ENCODE assay signal across 12 cellular contexts in genomic region chr14:64137657-64138290, GRCh38.
DNase-seq lines count a peak whose midpoint lies in the region; ATAC-seq, FAIRE-seq and TF ChIP-seq lines count a peak whose summit lies in the region.
"Had no signal": no experiment of that assay in that cellular context is flagged by ENCODE, and none has a peak within 500 bp of the region (broad histone marks: within the 10 kb centered on the region; RNA-seq: fewer than 3 reads in every experiment).

No MANE protein-coding gene starts in this region.

- no peak overlapping the region for H3K4ac ChIP-seq in neuronal stem cell (ENCODE audit: low read length)

- H3K18ac ChIP-seq in neuronal stem cell (ENCODE audit: low read length), result no peak overlapping the region

- no peak overlapping the region for H3K23ac ChIP-seq in neuronal stem cell (ENCODE audit: low read depth, low read length, poor library complexity)

- H3K79me2 ChIP-seq in PC-3 (ENCODE audit: low read length) (no peaks in the 10 kb centered on the region), fibroblast of lung (ENCODE audit: control insufficient read depth, insufficient read depth, low read length) (no peaks in the 10 kb centered on the region)

- no peaks in the 10 kb centered on the region; the same call in 1 of the 2 replicates for H3K36me3 ChIP-seq in PC-3 (ENCODE audit: low read depth, low read length)
- no peaks in the 10 kb centered on the region for H3K36me3 ChIP-seq in fibroblast of lung (ENCODE audit: control insufficient read depth, insufficient read depth, low read length)
- H3K36me3 ChIP-seq in upper lobe of right lung, result peaks cover 56% of the 10 kb centered on the region
- peaks cover 20 to 88% of the 10 kb centered on the region in 2 donors for H3K36me3 ChIP-seq in neuronal stem cell (replicated peaks in 1 of 2; ENCODE audit: control insufficient read depth in 2 of 2, insufficient read depth in 2 of 2, low read length in 2 of 2)

- H3K27ac ChIP-seq in PC-3 (ENCODE audit: low read length) (no peak overlapping the region), fibroblast of lung (ENCODE audit: insufficient read depth, low read length) (no peak overlapping the region), upper lobe of right lung (no peak overlapping the region), neuronal stem cell (replicated peaks; ENCODE audit: low read length) (no peak overlapping the region)
- H3K27ac ChIP-seq: PC-9, sigmoid colon had no signal

- POLR2A ChIA-PET in PC-3 (lab: Charles Lee; ENCODE audit: unreplicated experiment), result interaction anchor here (0.6 to 0.7 kb wide), 2 partner anchors 10 to 28 kb away, joined by 8 to 9 read pairs; no protein-coding TSS in a partner anchor

- no CpG with 5 or more reads among the region's 9 CpGs for WGBS in neuronal stem cell (ENCODE audit: extremely low coverage in 2 of 2, insufficient read length in 2 of 2, insufficient replicate concordance in 1 of 2), 2 donors

- no peak overlapping the region for H2BK5ac ChIP-seq in neuronal stem cell (ENCODE audit: low read length)

- no peak overlapping the region for H3K14ac ChIP-seq in neuronal stem cell (ENCODE audit: low read length)

- peak; percentile 92 for ATAC-seq in PC-3
- ATAC-seq in upper lobe of right lung, result no peak
- no peak for ATAC-seq in GM18511 (IDR thresholded peaks at IDR 0.05; ENCODE audit: unreplicated experiment)
- no peak for ATAC-seq in left ventricle myocardium superior

- peak; percentile 78 for TF ChIP-seq CTCF in PC-3 (conservative IDR thresholded peaks at IDR 0.05; ENCODE audit: low read depth, low read length)
- peak; percentile 29 to 43 for TF ChIP-seq CTCF in fibroblast of lung (conservative IDR thresholded peaks at IDR 0.05 in 1 of 2, IDR thresholded peaks at IDR 0.05 in 1 of 2; ENCODE audit: low read depth in 1 of 2, low read length in 2 of 2)
- TF ChIP-seq CTCF in upper lobe of right lung (IDR thresholded peaks at IDR 0.05), result no peak

- no peak overlapping the region for H4K8ac ChIP-seq in neuronal stem cell (ENCODE audit: low read depth, low read length)

- no peak overlapping the region for H2BK12ac ChIP-seq in neuronal stem cell (ENCODE audit: low read length)

- in situ Hi-C loops in G401 (cut with HindIII; ENCODE audit: low sequenced_read_pairs), result no loop called here

- no peak overlapping the region for H2AFZ ChIP-seq in PC-3 (ENCODE audit: low read length)
- H2AFZ ChIP-seq in fibroblast of lung (ENCODE audit: low read length), result no peak overlapping the region
- H2AFZ ChIP-seq in neuronal stem cell (ENCODE audit: low read length), result no peak overlapping the region
- H2AFZ ChIP-seq: PC-9 had no signal

- FAIRE-seq in A204.1 (lab: Jason Lieb, UNC), result peak; percentile 85
- FAIRE-seq: islet of Langerhans had no signal

- peak; percentile 69 for DNase-seq in G401 (ENCODE audit: low spot score)
- DNase-seq in PC-3, result peak; percentile 64
- DNase-seq in fibroblast of lung (ENCODE audit: low read depth in 2 of 2), result peak in 1 of 2 donors; percentile 47
- no peak for DNase-seq in upper lobe of right lung
- no peak for DNase-seq in neuronal stem cell (ENCODE audit: low spot score)
- no peak for DNase-seq in left ventricle myocardium superior
- DNase-seq: Kasumi-1, PC-9, sigmoid colon had no signal

- no peak overlapping the region for H2BK120ac ChIP-seq in neuronal stem cell (ENCODE audit: low read depth, low read length)

- H3K4me3 ChIP-seq in PC-3 (ENCODE audit: low read length) (no peak overlapping the region), fibroblast of lung (replicated peaks in 1 of 4; ENCODE audit: control extremely low read depth in 1 of 4, insufficient read depth in 1 of 4, low read depth in 3 of 4, low read length in 4 of 4) (no peak overlapping the region), upper lobe of right lung (no peak overlapping the region), neuronal stem cell (ENCODE audit: low read length in 2 of 2) (no peak overlapping the region)
- H3K4me3 ChIP-seq: PC-9, sigmoid colon had no signal

- intact Hi-C loops in PC-3 (cut with micrococcal nuclease), result loop anchor here (1.0 to 10.0 kb wide), 5 partner anchors 60 to 343 kb away; partner anchors contain the start of gene ESR2
- intact Hi-C loops in upper lobe of right lung (cut with DNase I), result no loop called here
- intact Hi-C loops in left ventricle myocardium superior (cut with micrococcal nuclease), result no loop called here

- CTCF ChIA-PET in PC-3 (lab: Charles Lee), result interaction anchor here (0.6 to 2.1 kb wide), 17 partner anchors 8 to 310 kb away, joined by 3 to 44 read pairs (median 5); partner anchors contain the start of gene ESR2

- H3K4me2 ChIP-seq in PC-3 (ENCODE audit: low read length) (no peak overlapping the region), fibroblast of lung (ENCODE audit: extremely low read depth, insufficient read depth, low read length) (no peak overlapping the region), neuronal stem cell (ENCODE audit: insufficient read depth, low read length, poor library complexity, severe bottlenecking) (no peak overlapping the region)
- H3K4me2 ChIP-seq: PC-9 had no signal

- H2BK15ac ChIP-seq in neuronal stem cell (ENCODE audit: low read length), result no peak overlapping the region

- H3K79me1 ChIP-seq in neuronal stem cell (ENCODE audit: low read depth, low read length), result no peaks in the 10 kb centered on the region

- H2AK5ac ChIP-seq in neuronal stem cell (ENCODE audit: low read depth, low read length), result no peak overlapping the region

- H3K27me3 ChIP-seq in PC-3 (ENCODE audit: low read length) (no peaks in the 10 kb centered on the region), fibroblast of lung (ENCODE audit: control insufficient read depth, insufficient read depth, low read length) (no peaks in the 10 kb centered on the region), upper lobe of right lung (no peaks in the 10 kb centered on the region), neuronal stem cell (ENCODE audit: control insufficient read depth in 3 of 3, insufficient read depth in 3 of 3, low read depth in 1 of 3, low read length in 3 of 3) (no peaks in the 10 kb centered on the region)
- H3K27me3 ChIP-seq: sigmoid colon had no signal

- H3K4me1 ChIP-seq in PC-3 (ENCODE audit: insufficient read depth, low read length), result no peaks in the 10 kb centered on the region
- no peaks in the 10 kb centered on the region for H3K4me1 ChIP-seq in fibroblast of lung (ENCODE audit: control insufficient read depth, extremely low read depth, insufficient read depth, low read length)
- H3K4me1 ChIP-seq in upper lobe of right lung, result no peaks in the 10 kb centered on the region
- no peaks in the 10 kb centered on the region for H3K4me1 ChIP-seq in neuronal stem cell (ENCODE audit: control insufficient read depth in 2 of 2, insufficient read depth in 1 of 2, low read depth in 1 of 2, low read length in 2 of 2)
- H3K4me1 ChIP-seq: sigmoid colon had no signal

- H4K20me1 ChIP-seq in PC-3 (ENCODE audit: low read length) (no peaks in the 10 kb centered on the region), fibroblast of lung (ENCODE audit: control insufficient read depth, extremely low read depth, insufficient read depth, low read length) (no peaks in the 10 kb centered on the region)

- no peaks in the 10 kb centered on the region for H3K9me2 ChIP-seq in PC-3 (replicated peaks; ENCODE audit: low read length)

- H3F3A ChIP-seq in PC-3 (ENCODE audit: low read length, unreplicated experiment), result no peaks in the 10 kb centered on the region

- no peak overlapping the region for H4K91ac ChIP-seq in neuronal stem cell (ENCODE audit: low read depth, low read length, poor library complexity)

- no peak overlapping the region for H3K9ac ChIP-seq in PC-3 (ENCODE audit: low read length)
- H3K9ac ChIP-seq in fibroblast of lung (ENCODE audit: insufficient read depth, low read length), result no peak overlapping the region
- no peak overlapping the region for H3K9ac ChIP-seq in neuronal stem cell (ENCODE audit: low read depth, low read length, poor library complexity)

- no peaks in the 10 kb centered on the region for H3K9me3 ChIP-seq in PC-3 (ENCODE audit: low read length)
- H3K9me3 ChIP-seq in fibroblast of lung (ENCODE audit: control insufficient read depth, insufficient read depth, low read depth, low read length), result no peaks in the 10 kb centered on the region
- H3K9me3 ChIP-seq in upper lobe of right lung, result no peaks in the 10 kb centered on the region
- H3K9me3 ChIP-seq in neuronal stem cell (replicated peaks in 1 of 2; ENCODE audit: control insufficient read depth in 2 of 2, insufficient read depth in 1 of 2, low read depth in 1 of 2, low read length in 2 of 2), result no peaks in the 10 kb centered on the region
- H3K9me3 ChIP-seq: sigmoid colon had no signal

- no TSS peak for BruUV-seq in PC-3 (replicated peaks; lab: Mats Ljungman, UMichigan)

Comparison
In these comparisons a context has a peak if more than half of its experiments do, and no peak if none do; other contexts are left out.
1. DNase-seq: peak in G401 (single experiment) and PC-3 (single experiment); none in upper lobe of right lung (single experiment), neuronal stem cell (single experiment) and left ventricle myocardium superior (single experiment).